ENCODE assay signal across 8 cellular contexts in the genomic region with DNA sequence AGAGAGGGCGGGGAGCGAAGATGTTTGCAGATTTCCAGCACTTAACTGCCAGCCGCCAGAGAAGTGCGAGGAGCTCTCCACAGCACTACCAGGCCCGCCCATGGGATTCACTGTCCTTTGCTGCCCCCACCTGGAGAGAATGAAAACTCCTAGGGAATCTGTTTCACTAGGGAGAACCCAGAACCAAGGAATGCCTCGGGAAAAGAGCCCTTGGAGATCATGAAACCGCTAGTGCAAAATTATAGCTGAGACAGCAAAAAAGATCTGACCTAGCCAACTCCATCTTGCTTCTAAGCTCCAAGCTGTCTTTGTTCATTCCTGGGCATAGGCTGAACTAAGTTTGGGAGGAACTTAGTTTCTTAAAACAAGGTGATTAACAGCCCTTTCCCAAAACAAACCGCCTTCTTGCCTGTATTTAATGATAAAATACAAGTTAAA.
A peak's percentile ranks its signal among the peaks of the same experiment; 100 is the strongest.
DNase-seq lines count a peak whose midpoint lies in the region; ATAC-seq and TF ChIP-seq lines count a peak whose summit lies in the region.

No MANE protein-coding gene starts in this region.

- H3K9me3 Mint-ChIP-seq in activated CD4-positive, alpha-beta T cell treated with anti-CD3 and anti-CD28 coated beads for 36 hours (ENCODE audit: low read depth): no peaks in the 10 kb centered on the region
- H3K9me3 Mint-ChIP-seq in chondrocyte (ENCODE audit: low read depth): no peaks in the 10 kb centered on the region

- DNase-seq in Caki2 (ENCODE audit: low read depth) (peak; percentile 84), NCI-H524 treated with DMSO at 0.1 percent for 48 hours (lab: John Stamatoyannopoulos, UW) (peak; percentile 64), chondrocyte (ENCODE audit: low spot score) (no peak), left kidney (ENCODE audit: low read depth, low spot score) (peak; percentile 96)
- peak; percentile 81 for DNase-seq in activated CD4-positive, alpha-beta T cell treated with anti-CD3 and anti-CD28 coated beads for 36 hours
- peak; percentile 54 for DNase-seq in stimulated activated CD4-positive, alpha-beta T cell treated with anti-CD3 and anti-CD28 coated beads, Interleukin-4, amount 100 ng/mL, for 1 hour

- peaks cover 11% of the 10 kb centered on the region for H3K4me1 Mint-ChIP-seq in activated CD4-positive, alpha-beta T cell treated with anti-CD3 and anti-CD28 coated beads for 36 hours
- H3K4me1 Mint-ChIP-seq in chondrocyte (ENCODE audit: low read depth): peaks cover 5% of the 10 kb centered on the region

- intact Hi-C loops in activated CD4-positive, alpha-beta T cell treated with anti-CD3 and anti-CD28 coated beads for 36 hours (cut with DNase I, micrococcal nuclease): loop anchor here (1.0 to 5.0 kb wide), 6 partner anchors 282 to 1662 kb away; no protein-coding TSS in a partner anchor

- peak; percentile 87 for TF ChIP-seq CTCF in chondrocyte (IDR thresholded peaks at IDR 0.05)

- ATAC-seq in HG03175 (IDR thresholded peaks at IDR 0.05; ENCODE audit: unreplicated experiment) (peak; percentile 63), GM21717 (IDR thresholded peaks at IDR 0.05; ENCODE audit: unreplicated experiment) (no peak)
- peak; percentile 85 for ATAC-seq in activated CD4-positive, alpha-beta T cell treated with anti-CD3 and anti-CD28 coated beads for 36 hours

- H3K36me3 Mint-ChIP-seq in activated CD4-positive, alpha-beta T cell treated with anti-CD3 and anti-CD28 coated beads for 36 hours (ENCODE audit: low read depth): no peaks in the 10 kb centered on the region
- no peaks in the 10 kb centered on the region for H3K36me3 Mint-ChIP-seq in chondrocyte (ENCODE audit: low read depth)

- POLR2A ChIA-PET in activated CD4-positive, alpha-beta T cell treated with anti-CD3 and anti-CD28 coated beads for 36 hours (lab: Charles Lee): interaction anchor here (0.7 kb wide), 1 partner anchor 597 kb away, joined by 7 read pairs; no protein-coding TSS in a partner anchor

- H3K27me3 Mint-ChIP-seq in activated CD4-positive, alpha-beta T cell treated with anti-CD3 and anti-CD28 coated beads for 36 hours: no peaks in the 10 kb centered on the region
- peaks cover 9% of the 10 kb centered on the region for H3K27me3 Mint-ChIP-seq in chondrocyte (ENCODE audit: low read depth)

- CTCF ChIA-PET in activated CD4-positive, alpha-beta T cell treated with anti-CD3 and anti-CD28 coated beads for 36 hours (lab: Charles Lee): interaction anchor here (0.5 to 2.2 kb wide), 41 partner anchors 9 to 1301 kb away, joined by 3 to 20 read pairs (median 4); a partner anchor contains a TSS

- in situ Hi-C loops in Caki2 (cut with HindIII; ENCODE audit: low pct_unique_long_range_greater_than_20kb, low sequenced_read_pairs): no loop called here

- no peak overlapping the region for H3K4me3 Mint-ChIP-seq in activated CD4-positive, alpha-beta T cell treated with anti-CD3 and anti-CD28 coated beads for 36 hours
- no peak overlapping the region for H3K4me3 Mint-ChIP-seq in chondrocyte (ENCODE audit: unreplicated experiment)

- no peak overlapping the region for H3K27ac Mint-ChIP-seq in activated CD4-positive, alpha-beta T cell treated with anti-CD3 and anti-CD28 coated beads for 36 hours
- no peak overlapping the region for H3K27ac Mint-ChIP-seq in chondrocyte (ENCODE audit: unreplicated experiment)
